9 cellular contexts compared by ENCODE assay signal in genomic region chr10:69362471-69362954, GRCh38. TPM values are rescaled to one million over a fixed set of nuclear protein-coding genes. Genes with fewer than 3 reads are reported as not detected.
A peak's percentile ranks its signal among the peaks of the same experiment; 100 is the strongest.
DNase-seq lines count a peak whose midpoint lies in the region; ATAC-seq and TF ChIP-seq lines count a peak whose summit lies in the region.
"Had no signal": no experiment of that assay in that cellular context is flagged by ENCODE, and none has a peak within 500 bp of the region (broad histone marks: within the 10 kb centered on the region; RNA-seq: fewer than 3 reads in every experiment).

No MANE protein-coding gene starts in this region.

- no peak overlapping the region for H4K8ac ChIP-seq in mesendoderm (ENCODE audit: low read depth, low read length)

- TF ChIP-seq CTCF in colonic mucosa (IDR thresholded peaks at IDR 0.05) = no peak

- H2AK5ac ChIP-seq in mesendoderm (ENCODE audit: low read length) = no peak overlapping the region

- H3K9me3 ChIP-seq in colonic mucosa = no peaks in the 10 kb centered on the region

- H3K27ac ChIP-seq in colonic mucosa (peak overlapping the region; percentile 55), mesendoderm (ENCODE audit: low read depth, low read length) (no peak overlapping the region)

- peaks cover 47% of the 10 kb centered on the region for H3K79me2 ChIP-seq in mesendoderm (ENCODE audit: control insufficient read depth, insufficient read depth, low read length)

- WGBS in mesendoderm (ENCODE audit: extremely low coverage, insufficient coverage, low lambda C conversion rate) = no CpG with 5 or more reads among the region's 13 CpGs

- H3K4me3 ChIP-seq in colonic mucosa (no peak overlapping the region), mesendoderm (ENCODE audit: low read length) (no peak overlapping the region)

- intact Hi-C loops in colonic mucosa (cut with DNase I) = no loop called here

- no peak overlapping the region for H3K23ac ChIP-seq in mesendoderm (ENCODE audit: low read length)

- peaks cover 38% of the 10 kb centered on the region for H3K79me1 ChIP-seq in mesendoderm (ENCODE audit: low read length)

- ATAC-seq in HG03159 (IDR thresholded peaks at IDR 0.05; ENCODE audit: unreplicated experiment) (no peak), GM19035 (IDR thresholded peaks at IDR 0.05; ENCODE audit: unreplicated experiment) (no peak), HG03039 (IDR thresholded peaks at IDR 0.05; ENCODE audit: unreplicated experiment) (no peak)

- H3K4me2 ChIP-seq in mesendoderm (ENCODE audit: low read length) = no peak overlapping the region

- no peaks in the 10 kb centered on the region for H3K36me3 ChIP-seq in colonic mucosa
- H3K36me3 ChIP-seq in mesendoderm (ENCODE audit: control insufficient read depth, insufficient read depth, low read length) = peaks cover 10% of the 10 kb centered on the region

- no peak overlapping the region for H2BK120ac ChIP-seq in mesendoderm (ENCODE audit: low read depth, low read length)

- no peak overlapping the region for H3K56ac ChIP-seq in mesendoderm (ENCODE audit: low read length)

- H3K27me3 ChIP-seq in colonic mucosa (no peaks in the 10 kb centered on the region), mesendoderm (ENCODE audit: insufficient read depth, low read length, poor library complexity) (no peaks in the 10 kb centered on the region)

- no peak overlapping the region for H3K4ac ChIP-seq in mesendoderm (ENCODE audit: low read depth, low read length)

- H2BK15ac ChIP-seq in mesendoderm (replicated peaks; ENCODE audit: low read depth) = no peak overlapping the region

- H3K9ac ChIP-seq in colonic mucosa (ENCODE audit: low read depth in 2 of 2, low read length in 2 of 2) (peak overlapping the region in 1 of 2 donors; percentile 14), mesendoderm (ENCODE audit: low read length) (no peak overlapping the region)

- H4K5ac ChIP-seq in mesendoderm (ENCODE audit: low read length) = no peak overlapping the region

- DNase-seq in AG20443 (ENCODE audit: low spot score) (peak; percentile 72), NCI-H2171 (lab: John Stamatoyannopoulos, UW) (peak; percentile 71), colonic mucosa (peak; percentile 69), mucosa of gallbladder (ENCODE audit: low spot score) (peak; percentile 40), mesendoderm (no peak)
- DNase-seq: islet precursor cell had no signal

- H2BK5ac ChIP-seq in mesendoderm (ENCODE audit: low read length) = no peak overlapping the region

- peaks cover 16% of the 10 kb centered on the region for H3K4me1 ChIP-seq in colonic mucosa
- no peaks in the 10 kb centered on the region for H3K4me1 ChIP-seq in mesendoderm (ENCODE audit: control insufficient read depth, low read depth, low read length)

- H3K18ac ChIP-seq in mesendoderm (ENCODE audit: low read length) = no peak overlapping the region

RNA-seq across cellular contexts. Expression of gene TACR2, which starts 54.2 kb away (rescaled TPM):
- total RNA-seq in colonic mucosa (10 to 100 TPM in 1 of 2 donors, under 1 TPM in 1; 0.22 to 18.8 TPM), mucosa of gallbladder (1.6 TPM)
- polyA plus RNA-seq in mesendoderm (2013, experiment 1 of 2) = 0.01 TPM
- polyA plus RNA-seq in mesendoderm (2013, experiment 2 of 2) = 0.03 TPM
